In the genomic region with DNA sequence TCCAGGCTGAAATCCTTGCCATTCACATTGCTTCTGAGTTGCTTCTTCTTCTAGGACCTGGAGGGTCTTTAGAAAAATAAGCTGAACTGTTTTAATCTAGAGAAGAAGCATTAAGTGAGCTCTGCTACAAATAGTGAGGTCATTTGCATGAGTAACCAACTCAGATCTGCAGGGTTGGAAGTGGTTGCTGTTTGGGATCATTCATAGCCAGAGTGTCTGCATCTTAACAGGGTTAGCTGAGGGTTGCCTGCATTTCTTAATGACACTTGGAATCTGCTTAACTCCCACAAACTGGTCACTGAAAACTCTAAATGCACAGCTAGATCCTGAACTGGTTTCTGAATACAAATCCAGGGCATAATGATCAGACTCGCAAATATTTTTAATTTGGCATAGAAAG, we compare ENCODE assay signal across 15 cellular contexts. TPM values are rescaled to one million over a fixed set of nuclear protein-coding genes. Genes with fewer than 3 reads are reported as not detected.
DNase-seq lines count a peak whose midpoint lies in the region; ATAC-seq and TF ChIP-seq lines count a peak whose summit lies in the region.
"Had no signal": no experiment of that assay in that cellular context is flagged by ENCODE, and none has a peak within 500 bp of the region (broad histone marks: within the 10 kb centered on the region; RNA-seq: fewer than 3 reads in every experiment).

No MANE protein-coding gene starts in this region.

- H3K79me2 ChIP-seq in MM.1S (ENCODE audit: low read length), result no peaks in the 10 kb centered on the region

- POLR2A ChIA-PET in naive thymus-derived CD4-positive, alpha-beta T cell (lab: Charles Lee), result no interaction called here

- H3K9me3 ChIP-seq in MM.1S (replicated peaks; ENCODE audit: insufficient read depth, low read length), result no peaks in the 10 kb centered on the region
- peaks cover 0 to 11% (median 0%) of the 10 kb centered on the region in 3 experiments for H3K9me3 ChIP-seq in naive thymus-derived CD4-positive, alpha-beta T cell (ENCODE audit: control insufficient read depth in 2 of 3, low read length in 3 of 3)

- peaks cover 22 to 41% (median 31%) of the 10 kb centered on the region in 7 donors for H3K4me1 Mint-ChIP-seq in naive thymus-derived CD4-positive, alpha-beta T cell
- H3K4me1 Mint-ChIP-seq in activated T-cell treated with anti-CD3 and anti-CD28 coated beads, Interleukin-2, amount 50 U/mL, for 4 hours (ENCODE audit: low read depth), result peaks cover 27% of the 10 kb centered on the region

- DNase-seq in Daoy (ENCODE audit: low read depth), result peak; percentile 51
- no peak for DNase-seq in MM.1S
- DNase-seq in cardiac fibroblast (ENCODE audit: low read depth in 2 of 2), result peak; percentile 75 to 82
- no peak for DNase-seq in naive thymus-derived CD4-positive, alpha-beta T cell
- no peak for DNase-seq in pons (ENCODE audit: low spot score)
- DNase-seq in activated T-cell treated with anti-CD3 and anti-CD28 coated beads, Interleukin-2, amount 50 U/mL, for 4 hours, result no peak
- DNase-seq: activated CD4-positive, alpha-beta memory T cell treated with anti-CD3 and anti-CD28 coated beads for 36 hours; GOT3; NCI-H1694; NCI-H69 had no signal

- H3K4me1 ChIP-seq in MM.1S (ENCODE audit: low read length), result peaks cover 39% of the 10 kb centered on the region
- H3K4me1 ChIP-seq in naive thymus-derived CD4-positive, alpha-beta T cell (ENCODE audit: control insufficient read depth in 2 of 2, insufficient read depth in 2 of 2, low read length in 2 of 2), result peaks cover 18 to 25% of the 10 kb centered on the region in 2 donors

- H3K27me3 Mint-ChIP-seq in naive thymus-derived CD4-positive, alpha-beta T cell, result peaks cover 26 to 39% (median 33%) of the 10 kb centered on the region in 5 donors
- peaks cover 2% of the 10 kb centered on the region for H3K27me3 Mint-ChIP-seq in activated T-cell treated with anti-CD3 and anti-CD28 coated beads, Interleukin-2, amount 50 U/mL, for 4 hours (ENCODE audit: low read depth)

- no peak overlapping the region for H3K4me2 ChIP-seq in MM.1S (ENCODE audit: low read depth, low read length)

- H2AFZ ChIP-seq in MM.1S (ENCODE audit: low read length), result 0 out of 2 replicates have a peak overlapping the region, but pooled peaks have one; percentile 2

- no peak for ATAC-seq in naive thymus-derived CD4-positive, alpha-beta T cell
- no peak for ATAC-seq in activated T-cell treated with anti-CD3 and anti-CD28 coated beads, Interleukin-2, amount 50 U/mL, for 4 hours
- no peak for ATAC-seq in HG03460 (IDR thresholded peaks at IDR 0.05; ENCODE audit: unreplicated experiment)
- ATAC-seq in GM21576 (IDR thresholded peaks at IDR 0.05; ENCODE audit: unreplicated experiment), result no peak
- ATAC-seq: Right ventricle myocardium inferior had no signal

- intact Hi-C loops in naive thymus-derived CD4-positive, alpha-beta T cell (cut with micrococcal nuclease), result loop anchor here in 1 of 2 donors (10.0 kb wide), 3 partner anchors 271 to 1369 kb away; a partner anchor contains a TSS

- H3K4me3 ChIP-seq in MM.1S (ENCODE audit: low read length), result no peak overlapping the region
- H3K4me3 ChIP-seq in cardiac fibroblast (replicated peaks in 1 of 2; ENCODE audit: low read depth in 2 of 2, low read length in 2 of 2), result no peak overlapping the region
- H3K4me3 ChIP-seq in naive thymus-derived CD4-positive, alpha-beta T cell (ENCODE audit: low read length), result no peak overlapping the region
- H3K4me3 ChIP-seq: cardiac muscle cell had no signal

- TF ChIP-seq CTCF in MM.1S (IDR thresholded peaks at IDR 0.05; ENCODE audit: low read length), result no peak
- TF ChIP-seq CTCF in cardiac fibroblast (IDR thresholded peaks at IDR 0.05; ENCODE audit: low read depth, low read length), result no peak

- H3K9me2 ChIP-seq in MM.1S (replicated peaks; ENCODE audit: insufficient read depth, low read length), result no peaks in the 10 kb centered on the region

- H3K27me3 ChIP-seq in MM.1S (replicated peaks; ENCODE audit: insufficient read depth, low read length), result no peaks in the 10 kb centered on the region
- H3K27me3 ChIP-seq in naive thymus-derived CD4-positive, alpha-beta T cell (ENCODE audit: control insufficient read depth in 2 of 2, insufficient read depth in 2 of 2, low read length in 2 of 2), result no peaks in the 10 kb centered on the region

- peaks cover 10% of the 10 kb centered on the region; the same call in 1 of the 2 replicates for H3F3A ChIP-seq in MM.1S (ENCODE audit: insufficient read depth, low read length)

- no peaks in the 10 kb centered on the region for H3K36me3 ChIP-seq in MM.1S (replicated peaks; ENCODE audit: insufficient read depth, low read length)
- no peaks in the 10 kb centered on the region for H3K36me3 ChIP-seq in naive thymus-derived CD4-positive, alpha-beta T cell (ENCODE audit: control insufficient read depth in 2 of 3, insufficient read depth in 3 of 3, low read length in 3 of 3)
- H3K36me3 ChIP-seq: cardiac muscle cell had no signal

- no peak overlapping the region for H3K27ac ChIP-seq in MM.1S (ENCODE audit: low read length)
- H3K27ac ChIP-seq in naive thymus-derived CD4-positive, alpha-beta T cell (ENCODE audit: low read depth, low read length), result no peak overlapping the region
- H3K27ac ChIP-seq: cardiac muscle cell had no signal

- H3K9ac ChIP-seq in MM.1S (ENCODE audit: low read length), result no peak overlapping the region

- peaks cover 5 to 21% (median 7%) of the 10 kb centered on the region in 5 donors for H3K36me3 Mint-ChIP-seq in naive thymus-derived CD4-positive, alpha-beta T cell
- H3K36me3 Mint-ChIP-seq in activated T-cell treated with anti-CD3 and anti-CD28 coated beads, Interleukin-2, amount 50 U/mL, for 4 hours (ENCODE audit: insufficient read depth), result peaks cover 2% of the 10 kb centered on the region

- peak overlapping the region in 5 of 9 donors; percentile 4 to 83 (median 72) for H3K27ac Mint-ChIP-seq in naive thymus-derived CD4-positive, alpha-beta T cell
- H3K27ac Mint-ChIP-seq: activated CD4-positive, alpha-beta memory T cell treated with anti-CD3 and anti-CD28 coated beads for 36 hours; stimulated activated naive CD8-positive, alpha-beta T cell treated with anti-CD3 and anti-CD28 coated beads, Interleukin-15, Interleukin-2, amounts not matched to agents 100 ng/mL and 50 ng/mL, for 24 hours had no signal

- peaks cover 0 to 20% (median 13%) of the 10 kb centered on the region in 11 donors for H3K9me3 Mint-ChIP-seq in naive thymus-derived CD4-positive, alpha-beta T cell
- peaks cover 12% of the 10 kb centered on the region for H3K9me3 Mint-ChIP-seq in activated T-cell treated with anti-CD3 and anti-CD28 coated beads, Interleukin-2, amount 50 U/mL, for 4 hours

- H3K4me3 Mint-ChIP-seq in naive thymus-derived CD4-positive, alpha-beta T cell, result no peak overlapping the region
- no peak overlapping the region for H3K4me3 Mint-ChIP-seq in activated T-cell treated with anti-CD3 and anti-CD28 coated beads, Interleukin-2, amount 50 U/mL, for 4 hours
- H3K4me3 Mint-ChIP-seq: activated CD4-positive, alpha-beta memory T cell treated with anti-CD3 and anti-CD28 coated beads for 36 hours; stimulated activated naive CD8-positive, alpha-beta T cell treated with anti-CD3 and anti-CD28 coated beads, Interleukin-15, Interleukin-2, amounts not matched to agents 100 ng/mL and 50 ng/mL, for 24 hours had no signal

- CTCF ChIA-PET in naive thymus-derived CD4-positive, alpha-beta T cell (lab: Charles Lee), result no interaction called here

- no peaks in the 10 kb centered on the region for H4K20me1 ChIP-seq in MM.1S (ENCODE audit: insufficient read depth, low read length)

RNA-seq across cellular contexts. Expression of a gene that starts 9.9 kb away (rescaled TPM):
- 13.6 and 19.5 TPM in 2 replicates for total RNA-seq in Daoy (2014; rRNA removed; shearing (Covaris generic))
- total RNA-seq in naive thymus-derived CD4-positive, alpha-beta T cell, result 1 to 10 TPM; 1.0 to 4.2 (median 2.2) TPM
- 1 to 10 TPM; 1.2 TPM for polyA plus RNA-seq in naive thymus-derived CD4-positive, alpha-beta T cell
- 1 to 10 TPM in 1 of 3 donors, under 1 TPM in 2; 0.66 to 1.1 (median 0.71) TPM for total RNA-seq in activated T-cell treated with anti-CD3 and anti-CD28 coated beads, Interleukin-2, amount 50 U/mL, for 4 hours

Comparison
In these comparisons a context has a peak if more than half of its experiments do, and no peak if none do; other contexts are left out.
1. DNase-seq: peak in Daoy (single experiment) and cardiac fibroblast (2 of 2); none in MM.1S (single experiment), naive thymus-derived CD4-positive, alpha-beta T cell (0 of 9), pons (single experiment) and activated T-cell treated with anti-CD3 and anti-CD28 coated beads, Interleukin-2, amount 50 U/mL, for 4 hours (single experiment).